In the genomic region with DNA sequence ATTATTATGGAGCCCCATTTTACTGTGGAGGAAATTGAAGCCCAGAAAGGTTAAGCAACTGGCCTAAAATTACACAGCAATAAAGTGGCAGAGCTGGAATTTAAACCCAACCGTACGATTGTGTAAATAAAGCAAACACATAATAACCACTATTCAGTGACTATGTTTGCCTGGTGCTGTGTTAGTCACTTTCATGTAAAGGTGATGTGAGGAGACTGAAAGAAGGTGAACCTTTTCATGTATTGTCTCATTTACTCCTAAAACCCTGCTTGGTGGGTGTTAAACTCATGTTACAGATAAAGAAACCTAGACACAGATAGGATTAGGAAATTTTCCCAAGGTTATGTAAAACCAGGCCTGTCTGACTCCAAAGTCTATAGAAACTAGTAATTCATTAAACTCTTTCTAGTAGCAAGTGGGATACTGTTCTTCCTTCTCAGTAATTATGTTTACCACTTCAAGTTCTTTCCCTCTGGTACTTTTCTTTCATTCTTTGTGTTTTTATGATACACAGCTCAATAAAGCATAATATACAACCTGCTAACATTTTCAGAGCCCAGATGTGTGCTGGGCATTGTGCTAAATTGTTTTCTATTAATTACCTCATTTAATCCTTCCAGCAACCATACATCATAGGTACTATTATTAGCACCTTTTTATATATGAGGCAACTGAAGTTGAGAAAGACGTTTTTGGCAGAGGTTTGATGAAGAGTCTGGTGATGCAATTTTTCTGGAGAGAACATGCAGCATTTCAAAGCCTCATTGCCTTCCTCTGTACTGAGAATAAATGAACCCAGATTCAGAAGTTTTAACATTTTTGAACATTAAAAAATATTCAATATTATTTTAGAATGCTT, we compare ENCODE assay signal across 8 cellular contexts.
DNase-seq lines count a peak whose midpoint lies in the region; ATAC-seq and TF ChIP-seq lines count a peak whose summit lies in the region.

No MANE protein-coding gene starts in this region.

- DNase-seq in NOMO-1 (lab: John Stamatoyannopoulos, UW; ENCODE audit: unreplicated experiment in 2 of 2): peak; percentile 82 to 92
- DNase-seq in fibroblast of villous mesenchyme (ENCODE audit: low read depth): peak; percentile 87
- no peak for DNase-seq in testis
- no peak for DNase-seq in brain microvascular endothelial cell
- no peak for DNase-seq in DMS79 treated with DMSO at 0.1 percent for 48 hours (lab: John Stamatoyannopoulos, UW)

- H3K9ac ChIP-seq in BLaER1 treated with 17β-estradiol and CSF1 and Interleukin-3, amounts not matched to agents 10 nM and 100 nM: peak overlapping the region; percentile 49 to 83 (median 73); a peak in 21 of 22 replicates

- H3K4me1 ChIP-seq in BLaER1 treated with 17β-estradiol and CSF1 and Interleukin-3, amounts not matched to agents 10 nM and 100 nM: peaks cover 35 to 68% (median 62%) of the 10 kb centered on the region in 10 experiments
- H3K4me1 ChIP-seq in testis: peaks cover 26% of the 10 kb centered on the region

- H3K4me3 ChIP-seq in BLaER1 treated with 17β-estradiol and CSF1 and Interleukin-3, amounts not matched to agents 10 nM and 100 nM: no peak overlapping the region; a peak in 1 of 20 replicates
- H3K4me3 ChIP-seq in fibroblast of villous mesenchyme (ENCODE audit: low read depth, low read length): no peak overlapping the region
- no peak overlapping the region for H3K4me3 ChIP-seq in testis
- no peak overlapping the region for H3K4me3 ChIP-seq in brain microvascular endothelial cell (ENCODE audit: low read depth, low read length)

- in situ Hi-C loops in brain microvascular endothelial cell (cut with HindIII; ENCODE audit: low pct_ligation_motif_present, low sequenced_read_pairs): no loop called here

- H3K4me2 ChIP-seq in BLaER1 treated with 17β-estradiol and CSF1 and Interleukin-3, amounts not matched to agents 10 nM and 100 nM: peak overlapping the region; percentile 45 to 87 (median 66)

- WGBS in testis, 2 donors: 73 to 79% methylated on average over 3 of the region's 3 CpGs

- TF ChIP-seq POLR2A in testis (IDR thresholded peaks at IDR 0.05): no peak

- peaks cover 0 to 9% (median 0%) of the 10 kb centered on the region in 11 experiments; a peak in 2 of 22 replicates for H3K9me3 ChIP-seq in BLaER1 treated with 17β-estradiol and CSF1 and Interleukin-3, amounts not matched to agents 10 nM and 100 nM (replicated peaks in 1 of 11)
- no peaks in the 10 kb centered on the region for H3K9me3 ChIP-seq in testis

- ATAC-seq in GM21619 (IDR thresholded peaks at IDR 0.05; ENCODE audit: unreplicated experiment): peak; percentile 9
- no peak for ATAC-seq in SK-N-SH treated with all-trans-retinoic acid at 6 μM for 48 hours

- H3K27ac ChIP-seq in BLaER1 treated with 17β-estradiol and CSF1 and Interleukin-3, amounts not matched to agents 10 nM and 100 nM: peak overlapping the region; percentile 52 to 99 (median 90); a peak in 21 of 22 replicates
- peak overlapping the region; percentile 79 to 83 for H3K27ac ChIP-seq in testis
- no peak overlapping the region for H3K27ac ChIP-seq in brain microvascular endothelial cell

- no peaks in the 10 kb centered on the region for H4K20me1 ChIP-seq in BLaER1 treated with 17β-estradiol and CSF1 and Interleukin-3, amounts not matched to agents 10 nM and 100 nM

- no peaks in the 10 kb centered on the region for H3K36me3 ChIP-seq in BLaER1 treated with 17β-estradiol and CSF1 and Interleukin-3, amounts not matched to agents 10 nM and 100 nM
- H3K36me3 ChIP-seq in testis (ENCODE audit: low read depth, missing control alignments) (no peaks in the 10 kb centered on the region), brain microvascular endothelial cell (replicated peaks) (no peaks in the 10 kb centered on the region)

- intact Hi-C loops in testis (cut with DNase I; ENCODE audit: low total_unique reads): no loop called here

- H3K27me3 ChIP-seq in BLaER1 treated with 17β-estradiol and CSF1 and Interleukin-3, amounts not matched to agents 10 nM and 100 nM: peaks cover 0 to 9% (median 0%) of the 10 kb centered on the region in 11 experiments; a peak in 2 of 22 replicates
- H3K27me3 ChIP-seq in testis: no peaks in the 10 kb centered on the region
- H3K27me3 ChIP-seq in brain microvascular endothelial cell (replicated peaks): no peaks in the 10 kb centered on the region

- no peak for TF ChIP-seq CTCF in fibroblast of villous mesenchyme (IDR thresholded peaks at IDR 0.05; ENCODE audit: insufficient read depth, low read depth, low read length)
- TF ChIP-seq CTCF in testis (IDR thresholded peaks at IDR 0.05): no peak
- no peak for TF ChIP-seq CTCF in brain microvascular endothelial cell (IDR thresholded peaks at IDR 0.05; ENCODE audit: low read depth, low read length, missing control alignments)

TF ChIP-seq in SK-N-SH treated with all-trans-retinoic acid at 6 μM for 48 hours, 23 proteins besides CTCF, POLR2A, EP300 and RAD21:
- TF ChIP-seq TOX (CRISPR knock-in tag; IDR thresholded peaks at IDR 0.05; ENCODE audit: borderline replicate concordance) (no peak), ZNF8 (CRISPR knock-in tag; IDR thresholded peaks at IDR 0.05) (no peak), SNAI2 (CRISPR knock-in tag; IDR thresholded peaks at IDR 0.05) (no peak), GLIS3 (CRISPR knock-in tag; IDR thresholded peaks at IDR 0.05) (no peak), ESRRG (CRISPR knock-in tag; IDR thresholded peaks at IDR 0.05) (no peak), ZNF70 (CRISPR knock-in tag; IDR thresholded peaks at IDR 0.05) (no peak), ISL1 (CRISPR knock-in tag; IDR thresholded peaks at IDR 0.05) (no peak), ZC3H10 (CRISPR knock-in tag; IDR thresholded peaks at IDR 0.05) (no peak), OSR1 (CRISPR knock-in tag; IDR thresholded peaks at IDR 0.05) (no peak), ARNTL (CRISPR knock-in tag; IDR thresholded peaks at IDR 0.05; ENCODE audit: borderline replicate concordance, low read depth) (no peak), CSDC2 (CRISPR knock-in tag; IDR thresholded peaks at IDR 0.05) (no peak)
- TF ChIP-seq, protein P1, sequence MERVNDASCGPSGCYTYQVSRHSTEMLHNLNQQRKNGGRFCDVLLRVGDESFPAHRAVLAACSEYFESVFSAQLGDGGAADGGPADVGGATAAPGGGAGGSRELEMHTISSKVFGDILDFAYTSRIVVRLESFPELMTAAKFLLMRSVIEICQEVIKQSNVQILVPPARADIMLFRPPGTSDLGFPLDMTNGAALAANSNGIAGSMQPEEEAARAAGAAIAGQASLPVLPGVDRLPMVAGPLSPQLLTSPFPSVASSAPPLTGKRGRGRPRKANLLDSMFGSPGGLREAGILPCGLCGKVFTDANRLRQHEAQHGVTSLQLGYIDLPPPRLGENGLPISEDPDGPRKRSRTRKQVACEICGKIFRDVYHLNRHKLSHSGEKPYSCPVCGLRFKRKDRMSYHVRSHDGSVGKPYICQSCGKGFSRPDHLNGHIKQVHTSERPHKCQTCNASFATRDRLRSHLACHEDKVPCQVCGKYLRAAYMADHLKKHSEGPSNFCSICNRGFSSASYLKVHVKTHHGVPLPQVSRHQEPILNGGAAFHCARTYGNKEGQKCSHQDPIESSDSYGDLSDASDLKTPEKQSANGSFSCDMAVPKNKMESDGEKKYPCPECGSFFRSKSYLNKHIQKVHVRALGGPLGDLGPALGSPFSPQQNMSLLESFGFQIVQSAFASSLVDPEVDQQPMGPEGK (CRISPR knock-in tag; IDR thresholded peaks at IDR 0.05; ENCODE audit: borderline replicate concordance): no peak
- TF ChIP-seq, protein P2, sequence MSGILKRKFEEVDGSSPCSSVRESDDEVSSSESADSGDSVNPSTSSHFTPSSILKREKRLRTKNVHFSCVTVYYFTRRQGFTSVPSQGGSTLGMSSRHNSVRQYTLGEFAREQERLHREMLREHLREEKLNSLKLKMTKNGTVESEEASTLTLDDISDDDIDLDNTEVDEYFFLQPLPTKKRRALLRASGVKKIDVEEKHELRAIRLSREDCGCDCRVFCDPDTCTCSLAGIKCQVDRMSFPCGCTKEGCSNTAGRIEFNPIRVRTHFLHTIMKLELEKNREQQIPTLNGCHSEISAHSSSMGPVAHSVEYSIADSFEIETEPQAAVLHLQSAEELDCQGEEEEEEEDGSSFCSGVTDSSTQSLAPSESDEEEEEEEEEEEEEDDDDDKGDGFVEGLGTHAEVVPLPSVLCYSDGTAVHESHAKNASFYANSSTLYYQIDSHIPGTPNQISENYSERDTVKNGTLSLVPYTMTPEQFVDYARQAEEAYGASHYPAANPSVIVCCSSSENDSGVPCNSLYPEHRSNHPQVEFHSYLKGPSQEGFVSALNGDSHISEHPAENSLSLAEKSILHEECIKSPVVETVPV (CRISPR knock-in tag; IDR thresholded peaks at IDR 0.05): no peak

Comparison
In these comparisons a context has a peak if more than half of its experiments do, and no peak if none do; other contexts are left out.
1. DNase-seq: peak in NOMO-1 (2 of 2) and fibroblast of villous mesenchyme (single experiment); none in testis (single experiment), brain microvascular endothelial cell (single experiment) and DMS79 treated with DMSO at 0.1 percent for 48 hours (single experiment).